Comparison of ENCODE assay signal across 21 cellular contexts in the genomic region with DNA sequence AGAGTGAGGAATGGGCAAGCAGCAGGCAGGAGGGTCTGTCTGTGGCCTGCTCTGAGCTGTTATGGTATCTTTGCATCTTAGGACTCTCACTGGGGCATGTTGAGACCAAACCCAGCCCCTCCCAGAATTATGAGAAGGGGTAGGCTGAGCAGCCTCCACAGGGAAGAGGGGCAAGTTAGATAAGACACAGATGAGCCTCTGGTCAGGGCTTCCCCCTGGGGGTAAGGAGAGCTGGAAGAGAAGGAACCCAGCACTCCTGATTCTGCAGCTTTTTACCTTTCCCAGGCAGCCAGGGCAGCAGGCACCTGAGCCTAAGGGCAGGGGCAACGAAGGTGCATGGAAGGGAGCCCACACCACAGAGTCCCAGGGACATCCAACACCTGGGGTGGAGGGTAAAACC. TPM values are rescaled to one million over a fixed set of nuclear protein-coding genes. Genes with fewer than 3 reads are reported as not detected.
A peak's percentile ranks its signal among the peaks of the same experiment; 100 is the strongest.
DNase-seq lines count a peak whose midpoint lies in the region; ATAC-seq and TF ChIP-seq lines count a peak whose summit lies in the region.
"Had no signal": no experiment of that assay in that cellular context is flagged by ENCODE, and none has a peak within 500 bp of the region (broad histone marks: within the 10 kb centered on the region; RNA-seq: fewer than 3 reads in every experiment).

No MANE protein-coding gene starts in this region.

- no peak overlapping the region for H4K91ac ChIP-seq in trophoblast cell (ENCODE audit: low read depth, low read length)

- CTCF ChIA-PET in HEK293 (lab: Yijun Ruan, JAX), result interaction anchor here (1.0 to 1.2 kb wide), 2 partner anchors 9 to 24 kb away, joined by 3 to 4 read pairs; no protein-coding TSS in a partner anchor

- H3K4ac ChIP-seq in trophoblast cell (ENCODE audit: low read depth, low read length), result no peak overlapping the region

- no peaks in the 10 kb centered on the region for H3K79me2 ChIP-seq in trophoblast cell (ENCODE audit: control insufficient read depth, insufficient read depth, low read length, poor library complexity)

- TF ChIP-seq CTCF in HEK293 (tag by site-specific recombination; IDR thresholded peaks at IDR 0.05), result no peak

- no peaks in the 10 kb centered on the region; a peak in 1 of 22 replicates for H4K20me1 ChIP-seq in BLaER1 treated with 17β-estradiol and CSF1 and Interleukin-3, amounts not matched to agents 10 nM and 100 nM

- no peak overlapping the region for H2AFZ ChIP-seq in trophoblast cell (ENCODE audit: insufficient read depth, low read length, poor library complexity)

- no peak overlapping the region for H2BK12ac ChIP-seq in trophoblast cell (ENCODE audit: low read length)

- POLR2A ChIA-PET in HEK293 (lab: Yijun Ruan, JAX), result interaction anchor here (0.9 kb wide), 1 partner anchor 31 kb away, joined by 3 read pairs; no protein-coding TSS in a partner anchor

- no peaks in the 10 kb centered on the region for H3K79me1 ChIP-seq in trophoblast cell (ENCODE audit: low read length)

- WGBS in trophoblast cell (ENCODE audit: extremely low coverage, insufficient coverage, insufficient read length), result no CpG with 5 or more reads among the region's 1 CpG

- ATAC-seq in HG03520 (IDR thresholded peaks at IDR 0.05; ENCODE audit: unreplicated experiment) (no peak), GM18861 (IDR thresholded peaks at IDR 0.05; ENCODE audit: unreplicated experiment) (no peak)
- ATAC-seq: GM12878, Panc1 had no signal

- H3K27ac ChIP-seq in BLaER1 treated with 17β-estradiol and CSF1 and Interleukin-3, amounts not matched to agents 10 nM and 100 nM, result no peak overlapping the region
- no peak overlapping the region for H3K27ac ChIP-seq in HEK293 (ENCODE audit: extremely low read depth, low read depth, low read length)
- peak overlapping the region; percentile 66 for H3K27ac ChIP-seq in epithelial cell of prostate
- no peak overlapping the region for H3K27ac ChIP-seq in trophoblast cell (ENCODE audit: low read depth, low read length)
- H3K27ac ChIP-seq: SJCRH30 had no signal

- H2AK5ac ChIP-seq in trophoblast cell (ENCODE audit: low read length), result no peak overlapping the region

- H3K36me3 ChIP-seq in BLaER1 treated with 17β-estradiol and CSF1 and Interleukin-3, amounts not matched to agents 10 nM and 100 nM, result peaks cover 0 to 10% (median 0%) of the 10 kb centered on the region in 11 experiments; a peak in 5 of 22 replicates
- no peaks in the 10 kb centered on the region for H3K36me3 ChIP-seq in HEK293 (ENCODE audit: control insufficient read depth in 2 of 2, insufficient read depth in 1 of 2, low read length in 2 of 2)
- no peaks in the 10 kb centered on the region for H3K36me3 ChIP-seq in trophoblast cell (ENCODE audit: control insufficient read depth in 1 of 2, insufficient read depth in 2 of 2, low read length in 2 of 2)
- H3K36me3 ChIP-seq: MG63, SJCRH30 had no signal

- peaks cover 0 to 7% (median 6%) of the 10 kb centered on the region in 10 experiments; a peak in 14 of 20 replicates for H3K4me1 ChIP-seq in BLaER1 treated with 17β-estradiol and CSF1 and Interleukin-3, amounts not matched to agents 10 nM and 100 nM
- H3K4me1 ChIP-seq in HEK293 (ENCODE audit: control insufficient read depth, insufficient read depth, low read length), result no peaks in the 10 kb centered on the region
- peaks cover 8 to 15% of the 10 kb centered on the region in 2 experiments for H3K4me1 ChIP-seq in trophoblast cell (ENCODE audit: control insufficient read depth in 1 of 2, insufficient read depth in 2 of 2, low read length in 2 of 2)
- H3K4me1 ChIP-seq: SJCRH30 had no signal

- no peak overlapping the region for H3K18ac ChIP-seq in trophoblast cell (ENCODE audit: low read length)

- no peak overlapping the region for H3K4me3 ChIP-seq in BLaER1 treated with 17β-estradiol and CSF1 and Interleukin-3, amounts not matched to agents 10 nM and 100 nM
- H3K4me3 ChIP-seq in HEK293 (ENCODE audit: low read depth, low read length), result no peak overlapping the region
- H3K4me3 ChIP-seq in trophoblast cell (ENCODE audit: low read depth, low read length), result no peak overlapping the region
- H3K4me3 ChIP-seq: GM12878, MG63, SJCRH30 had no signal

- no peak overlapping the region for H3K23ac ChIP-seq in trophoblast cell (ENCODE audit: low read length)

- no peaks in the 10 kb centered on the region for H3K9me3 ChIP-seq in BLaER1 treated with 17β-estradiol and CSF1 and Interleukin-3, amounts not matched to agents 10 nM and 100 nM (replicated peaks in 1 of 11)
- no peaks in the 10 kb centered on the region for H3K9me3 ChIP-seq in HEK293 (ENCODE audit: control insufficient read depth, insufficient read depth, low read depth, low read length)
- no peaks in the 10 kb centered on the region for H3K9me3 ChIP-seq in trophoblast cell (ENCODE audit: insufficient read depth, low read depth, low read length)
- H3K9me3 ChIP-seq: MG63, SJCRH30 had no signal

- H3K27me3 ChIP-seq in BLaER1 treated with 17β-estradiol and CSF1 and Interleukin-3, amounts not matched to agents 10 nM and 100 nM, result no peaks in the 10 kb centered on the region
- H3K27me3 ChIP-seq in trophoblast cell (ENCODE audit: insufficient read depth, low read length), result no peaks in the 10 kb centered on the region
- H3K27me3 ChIP-seq: MG63 had no signal

- DNase-seq in epithelial cell of prostate (ENCODE audit: low read depth, low spot score), result no peak
- DNase-seq in trophoblast cell, result no peak
- DNase-seq in DMS 273 treated with DMSO at 0.1 percent for 48 hours (lab: John Stamatoyannopoulos, UW), result no peak
- DNase-seq: C1 segment of cervical spinal cord; DMS79; Kasumi-1; MG63; NCI-H1417; NCI-H1694 treated with DMSO at 0.1 percent for 48 hours; NCI-H2107; NCI-H2227 treated with DMSO at 0.1 percent for 48 hours; NCI-H510A treated with DMSO at 0.1 percent for 48 hours; NCI-H774; NK-92 treated with Interleukin-12 subunit alpha and Interleukin-12 subunit beta, amount 100 ng/mL, for 24 hours; SJCRH30 had no signal

- peak overlapping the region; percentile 3 for H2BK5ac ChIP-seq in trophoblast cell (ENCODE audit: low read depth, low read length, poor library complexity)

- H2BK120ac ChIP-seq in trophoblast cell (ENCODE audit: insufficient read depth, low read length, poor library complexity), result no peak overlapping the region

- H3K4me2 ChIP-seq in BLaER1 treated with 17β-estradiol and CSF1 and Interleukin-3, amounts not matched to agents 10 nM and 100 nM, result peak overlapping the region in 6 of 11 experiments; percentile 18 to 37 (median 22); a peak in 4 of 22 replicates
- H3K4me2 ChIP-seq in trophoblast cell (ENCODE audit: low read length), result no peak overlapping the region

- no peak overlapping the region for H3K9ac ChIP-seq in BLaER1 treated with 17β-estradiol and CSF1 and Interleukin-3, amounts not matched to agents 10 nM and 100 nM
- no peak overlapping the region for H3K9ac ChIP-seq in trophoblast cell (ENCODE audit: low read length)

- no peak overlapping the region for H4K8ac ChIP-seq in trophoblast cell (ENCODE audit: low read depth, low read length)

- no peak overlapping the region for H4K12ac ChIP-seq in trophoblast cell (ENCODE audit: low read depth, low read length)

- no peak overlapping the region for H3K14ac ChIP-seq in trophoblast cell (ENCODE audit: low read length)

TF ChIP-seq in HEK293, 187 proteins besides CTCF, POLR2A, EP300 and RAD21:
- TF ChIP-seq ZIC2 (tag by site-specific recombination; IDR thresholded peaks at IDR 0.05) (peak; percentile 48; the same call in 1 of the 2 replicates), ZSCAN30 (tag by site-specific recombination; IDR thresholded peaks at IDR 0.05) (no peak), MYNN (tag by site-specific recombination; IDR thresholded peaks at IDR 0.05; ENCODE audit: borderline replicate concordance) (no peak), ZNF692 (tag by site-specific recombination; IDR thresholded peaks at IDR 0.05) (no peak)
- TF ChIP-seq, protein P1, sequence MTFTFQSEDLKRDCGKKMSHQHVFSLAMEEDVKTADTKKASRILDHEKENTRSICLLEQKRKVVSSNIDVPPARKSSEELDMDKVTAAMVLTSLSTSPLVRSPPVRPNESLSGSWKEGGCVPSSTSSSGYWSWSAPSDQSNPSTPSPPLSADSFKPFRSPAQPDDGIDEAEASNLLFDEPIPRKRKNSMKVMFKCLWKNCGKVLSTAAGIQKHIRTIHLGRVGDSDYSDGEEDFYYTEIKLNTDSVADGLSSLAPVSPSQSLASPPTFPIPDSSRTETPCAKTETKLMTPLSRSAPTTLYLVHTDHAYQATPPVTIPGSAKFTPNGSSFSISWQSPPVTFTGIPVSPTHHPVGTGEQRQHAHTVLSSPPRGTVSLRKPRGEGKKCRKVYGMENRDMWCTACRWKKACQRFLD (tag by site-specific recombination; IDR thresholded peaks at IDR 0.05), result no peak

RNA-seq across cellular contexts. Expression of gene DUOX1, which starts 19.3 kb away (rescaled TPM):
- polyA plus RNA-seq in trophoblast cell (2013), result 1.1 and 1.4 TPM in 2 replicates

RNA-seq across cellular contexts. Expression of gene DUOXA1, which starts 19.4 kb away (rescaled TPM):
- 2.8 and 3.4 TPM in 2 replicates for polyA plus RNA-seq in trophoblast cell (2013)
- polyA plus RNA-seq: GM12878 had no signal

RNA-seq across cellular contexts. Expression of gene DUOXA2, which starts 34.9 kb away (rescaled TPM):
- not detected in 2 replicates for polyA plus RNA-seq in trophoblast cell (2013)
- polyA plus RNA-seq: GM12878 had no signal

RNA-seq across cellular contexts. Expression of gene DUOX2, which starts 35.1 kb away (rescaled TPM):
- 0.19 TPM in 2 replicates for polyA plus RNA-seq in trophoblast cell (2013)
- polyA plus RNA-seq: GM12878 had no signal

RNA-seq across cellular contexts. Expression of gene SHF, which starts 38.7 kb away (rescaled TPM):
- polyA plus RNA-seq in trophoblast cell (2013), result 7.0 and 7.8 TPM in 2 replicates
